In the genomic region with DNA sequence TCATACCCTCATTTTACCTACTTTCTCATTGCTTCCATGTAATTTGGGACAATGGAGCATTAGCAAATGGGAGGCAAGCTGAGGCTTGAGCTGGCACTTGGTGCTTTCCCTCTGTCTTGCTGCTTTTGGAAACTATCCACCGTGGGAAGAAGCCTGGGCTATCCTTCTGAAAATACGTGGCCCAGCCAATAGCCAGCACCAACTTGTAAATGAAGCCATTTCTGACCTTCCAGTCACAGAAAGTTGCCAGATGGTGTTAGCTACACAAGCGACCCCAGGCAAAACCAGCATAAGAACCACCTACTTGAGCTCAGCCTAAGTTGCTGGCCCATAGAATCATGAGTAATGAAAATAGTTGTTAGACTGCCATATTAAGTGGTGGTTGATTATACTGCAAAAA, we compare ENCODE assay signal across 31 cellular contexts. TPM values are rescaled to one million over a fixed set of nuclear protein-coding genes. Genes with fewer than 3 reads are reported as not detected.
"Had no signal": no experiment of that assay in that cellular context is flagged by ENCODE, and none has a peak within 500 bp of the region (broad histone marks: within the 10 kb centered on the region; RNA-seq: fewer than 3 reads in every experiment).

No MANE protein-coding gene starts in this region.

- H3K4me3 ChIP-seq: cardiac muscle cell had no signal

- H3K4me3 Mint-ChIP-seq: activated CD4-positive, alpha-beta memory T cell treated with anti-CD3 and anti-CD28 coated beads, Interleukin-2, amount 10 ng/mL, durations not matched to agents 7 days and 5 days; activated CD8-positive, alpha-beta memory T cell treated with anti-CD3 and anti-CD28 coated beads, Interleukin-2, amount 10 ng/mL, durations not matched to agents 7 days and 5 days; activated naive CD4-positive, alpha-beta T cell treated with anti-CD3 and anti-CD28 coated beads, Interleukin-2, amount 10 ng/mL, durations not matched to agents 7 days and 5 days; activated naive CD8-positive, alpha-beta T cell; activated naive CD8-positive, alpha-beta T cell treated with anti-CD3 and anti-CD28 coated beads, Interleukin-2, amount 50 U/mL, for 24 hours; brain; central memory CD8-positive, alpha-beta T cell had no signal

- H3K27ac ChIP-seq: cardiac muscle cell, KMS-11, WERI-Rb-1 had no signal

- ATAC-seq: activated CD8-positive, alpha-beta memory T cell treated with anti-CD3 and anti-CD28 coated beads, Interleukin-2, amount 10 ng/mL, durations not matched to agents 7 days and 5 days; activated naive CD8-positive, alpha-beta T cell treated with anti-CD3 and anti-CD28 coated beads, Interleukin-2, amount 50 U/mL, for 24 hours; PC-3 had no signal

- DNase-seq: activated CD4-positive, alpha-beta memory T cell treated with anti-CD3 and anti-CD28 coated beads, Interleukin-2, amount 10 ng/mL, durations not matched to agents 7 days and 5 days; activated CD4-positive, alpha-beta T cell treated with anti-CD3 and anti-CD28 coated beads for 1 hour; activated CD4-positive, alpha-beta T cell treated with anti-CD3 and anti-CD28 coated beads for 48 hours; activated CD4-positive, CD25-positive, alpha-beta regulatory T cell; activated CD8-positive, alpha-beta memory T cell treated with anti-CD3 and anti-CD28 coated beads for 24 hours; activated CD8-positive, alpha-beta memory T cell treated with anti-CD3 and anti-CD28 coated beads, Interleukin-2, amount 10 ng/mL, durations not matched to agents 7 days and 5 days; activated CD8-positive, alpha-beta memory T cell treated with anti-CD3 and anti-CD28 coated beads, Interleukin-2, amount 50 U/mL, for 48 hours; activated effector memory CD4-positive, alpha-beta T cell treated with Interleukin-2 at 50 U/mL for 16 hours; activated naive CD4-positive, alpha-beta T cell treated with anti-CD3 and anti-CD28 coated beads, Interleukin-2, amount 10 ng/mL, durations not matched to agents 7 days and 5 days; activated naive CD8-positive, alpha-beta T cell treated with anti-CD3 and anti-CD28 coated beads, Interleukin-2, amount 50 U/mL, for 24 hours; activated T-cell treated with anti-CD3 and anti-CD28 coated beads, Interleukin-2, amount 50 U/mL, for 48 hours; NCI-H1048; NCI-H1105 treated with DMSO at 0.1 percent for 48 hours; NCI-H1436; NCI-H1694; NCI-H2029; NCI-H345; NCI-H524 treated with DMSO at 0.1 percent for 48 hours; NCI-H748 treated with DMSO at 0.1 percent for 48 hours; NK-92 treated with Interleukin-12 subunit alpha and Interleukin-12 subunit beta, amount 100 ng/mL, for 24 hours; PC-3; Right ventricle myocardium superior; T1000; WERI-Rb-1 had no signal

- H3K27me3 Mint-ChIP-seq: activated naive CD8-positive, alpha-beta T cell; activated naive CD8-positive, alpha-beta T cell treated with anti-CD3 and anti-CD28 coated beads, Interleukin-2, amount 50 U/mL, for 24 hours; central memory CD8-positive, alpha-beta T cell had no signal

- H3K9me3 Mint-ChIP-seq: activated CD4-positive, alpha-beta memory T cell treated with anti-CD3 and anti-CD28 coated beads, Interleukin-2, amount 10 ng/mL, durations not matched to agents 7 days and 5 days; activated naive CD8-positive, alpha-beta T cell treated with anti-CD3 and anti-CD28 coated beads, Interleukin-2, amount 50 U/mL, for 24 hours; central memory CD8-positive, alpha-beta T cell had no signal

- H3K27ac Mint-ChIP-seq: activated CD4-positive, alpha-beta memory T cell treated with anti-CD3 and anti-CD28 coated beads, Interleukin-2, amount 10 ng/mL, durations not matched to agents 7 days and 5 days; activated CD8-positive, alpha-beta memory T cell treated with anti-CD3 and anti-CD28 coated beads, Interleukin-2, amount 10 ng/mL, durations not matched to agents 7 days and 5 days; activated naive CD4-positive, alpha-beta T cell treated with anti-CD3 and anti-CD28 coated beads, Interleukin-2, amount 10 ng/mL, durations not matched to agents 7 days and 5 days; activated naive CD8-positive, alpha-beta T cell; activated naive CD8-positive, alpha-beta T cell treated with anti-CD3 and anti-CD28 coated beads, Interleukin-2, amount 50 U/mL, for 24 hours had no signal

- H3K27me3 ChIP-seq: cardiac muscle cell had no signal

- FAIRE-seq: RCC 7860 had no signal

- H3K36me3 Mint-ChIP-seq: activated naive CD8-positive, alpha-beta T cell; brain had no signal

- H3K36me3 ChIP-seq: cardiac muscle cell, WERI-Rb-1 had no signal

RNA-seq across cellular contexts. Expression of gene SPON1, which starts 18.5 kb away (rescaled TPM):
- total RNA-seq: activated CD8-positive, alpha-beta memory T cell treated with anti-CD3 and anti-CD28 coated beads, Interleukin-2, amount 10 ng/mL, durations not matched to agents 7 days and 5 days; LHCN-M2; PC-3 had no signal
